1 cellular context compared by ENCODE assay signal in genomic region chrX:128754130-128754529, GRCh38.
TF ChIP-seq lines count a peak whose summit lies in the region.

No MANE protein-coding gene starts in this region.

TF ChIP-seq in HepG2, 621 proteins besides CTCF, POLR2A, EP300 and RAD21 (continued from another document and continues in another):
- TF ChIP-seq PAXIP1 (CRISPR knock-in tag; conservative IDR thresholded peaks at IDR 0.05), result peak; percentile 57; the same call in 1 of the 2 replicates
- TF ChIP-seq ZBTB44 (CRISPR knock-in tag; IDR thresholded peaks at IDR 0.05), result no peak
- TF ChIP-seq ZBTB33 (CRISPR knock-in tag; IDR thresholded peaks at IDR 0.05), result no peak
- TF ChIP-seq KMT2B (CRISPR knock-in tag; IDR thresholded peaks at IDR 0.05), result no peak
- TF ChIP-seq MNT (IDR thresholded peaks at IDR 0.05), result no peak
- TF ChIP-seq ZNF772 (CRISPR knock-in tag; IDR thresholded peaks at IDR 0.05), result no peak
- TF ChIP-seq SRSF1 (optimal IDR thresholded peaks at IDR 0.05; ENCODE audit: low read depth, low read length), result no peak
- TF ChIP-seq YY1 (IDR thresholded peaks at IDR 0.05; ENCODE audit: insufficient read depth, insufficient replicate concordance, low read depth, low read length), result no peak
- no peak for TF ChIP-seq MZF1 (CRISPR knock-in tag; IDR thresholded peaks at IDR 0.05; ENCODE audit: borderline replicate concordance)
- TF ChIP-seq TBX3 (IDR thresholded peaks at IDR 0.05; ENCODE audit: borderline replicate concordance), result peak; percentile 97
- TF ChIP-seq ZBED4 (CRISPR knock-in tag; IDR thresholded peaks at IDR 0.05; ENCODE audit: borderline replicate concordance), result no peak
- no peak for TF ChIP-seq ZNF678 (CRISPR knock-in tag; IDR thresholded peaks at IDR 0.05)
- no peak for TF ChIP-seq SCMH1 (CRISPR knock-in tag; IDR thresholded peaks at IDR 0.05; ENCODE audit: borderline replicate concordance)
- TF ChIP-seq ZFP91 (CRISPR knock-in tag; IDR thresholded peaks at IDR 0.05; ENCODE audit: borderline replicate concordance), result no peak
- TF ChIP-seq BRF2 (CRISPR knock-in tag; IDR thresholded peaks at IDR 0.05), result no peak
- no peak for TF ChIP-seq ZSCAN20 (CRISPR knock-in tag; IDR thresholded peaks at IDR 0.05; ENCODE audit: borderline replicate concordance)
- TF ChIP-seq NCOA1 (CRISPR knock-in tag; IDR thresholded peaks at IDR 0.05), result no peak
- TF ChIP-seq HES4 (CRISPR knock-in tag; IDR thresholded peaks at IDR 0.05; ENCODE audit: borderline replicate concordance), result no peak
- no peak for TF ChIP-seq TIGD3 (CRISPR knock-in tag; IDR thresholded peaks at IDR 0.05; ENCODE audit: borderline replicate concordance)
- no peak for TF ChIP-seq ATAD3A (CRISPR knock-in tag; IDR thresholded peaks at IDR 0.05)
- TF ChIP-seq NR2C2 (CRISPR knock-in tag; IDR thresholded peaks at IDR 0.05; ENCODE audit: borderline replicate concordance), result no peak
- no peak for TF ChIP-seq CAMTA2 (CRISPR knock-in tag; IDR thresholded peaks at IDR 0.05; ENCODE audit: borderline replicate concordance)
- no peak for TF ChIP-seq RXRA (CRISPR knock-in tag; IDR thresholded peaks at IDR 0.05)
- no peak for TF ChIP-seq SALL2 (CRISPR knock-in tag; IDR thresholded peaks at IDR 0.05)
- TF ChIP-seq ZC3H4 (CRISPR knock-in tag; IDR thresholded peaks at IDR 0.05; ENCODE audit: borderline replicate concordance), result no peak
- TF ChIP-seq RNF2 (conservative IDR thresholded peaks at IDR 0.05; ENCODE audit: low read depth), result no peak
- TF ChIP-seq ZNF512B (CRISPR knock-in tag; IDR thresholded peaks at IDR 0.05; ENCODE audit: borderline replicate concordance), result no peak
- no peak for TF ChIP-seq JUND (CRISPR knock-in tag; IDR thresholded peaks at IDR 0.05)
- TF ChIP-seq ZNF230 (CRISPR knock-in tag; IDR thresholded peaks at IDR 0.05), result no peak
- no peak for TF ChIP-seq ZSCAN29 (CRISPR knock-in tag; conservative IDR thresholded peaks at IDR 0.05)
- no peak for TF ChIP-seq ZSCAN31 (CRISPR knock-in tag; IDR thresholded peaks at IDR 0.05; ENCODE audit: low read depth)
- TF ChIP-seq POLR2AphosphoS5 (IDR thresholded peaks at IDR 0.05; ENCODE audit: low read depth, low read length), result no peak
- TF ChIP-seq ZNF276 (CRISPR knock-in tag; IDR thresholded peaks at IDR 0.05; ENCODE audit: low read depth), result no peak
- TF ChIP-seq TFDP2 (CRISPR knock-in tag; IDR thresholded peaks at IDR 0.05), result no peak
